9 cellular contexts compared by ENCODE assay signal in genomic region chr3:197811343-197811742, GRCh38. TPM values are rescaled to one million over a fixed set of nuclear protein-coding genes. Genes with fewer than 3 reads are reported as not detected.
A peak's percentile ranks its signal among the peaks of the same experiment; 100 is the strongest.
DNase-seq lines count a peak whose midpoint lies in the region; ATAC-seq and TF ChIP-seq lines count a peak whose summit lies in the region.
"Had no signal": no experiment of that assay in that cellular context is flagged by ENCODE, and none has a peak within 500 bp of the region (broad histone marks: within the 10 kb centered on the region; RNA-seq: fewer than 3 reads in every experiment).

No MANE protein-coding gene starts in this region.

- H2AFZ ChIP-seq in PC-3 (ENCODE audit: low read length) = no peak overlapping the region

- TF ChIP-seq CTCF in choroid plexus epithelial cell (conservative IDR thresholded peaks at IDR 0.05; ENCODE audit: low read depth, low read length) (no peak), left lung (IDR thresholded peaks at IDR 0.05) (no peak), transverse colon (IDR thresholded peaks at IDR 0.05) (no peak), PC-3 (conservative IDR thresholded peaks at IDR 0.05; ENCODE audit: low read depth, low read length) (no peak)

- H3K27ac ChIP-seq in left lung (no peak overlapping the region), transverse colon (peak overlapping the region; percentile 2 to 72 (median 20)), PC-3 (ENCODE audit: low read length) (no peak overlapping the region)

- H3K9me2 ChIP-seq in PC-3 (replicated peaks; ENCODE audit: low read length) = no peaks in the 10 kb centered on the region

- no peaks in the 10 kb centered on the region for H3K27me3 Mint-ChIP-seq in activated CD8-positive, alpha-beta memory T cell treated with anti-CD3 and anti-CD28 coated beads, Interleukin-2, amount 10 ng/mL, durations not matched to agents 7 days and 5 days
- H3K27me3 Mint-ChIP-seq: activated CD4-positive, alpha-beta memory T cell treated with anti-CD3 and anti-CD28 coated beads, Interleukin-2, amount 10 ng/mL, durations not matched to agents 7 days and 5 days; stimulated activated naive CD8-positive, alpha-beta T cell treated with anti-CD3 and anti-CD28 coated beads, Interleukin-15, amount 100 ng/mL, for 72 hours had no signal

- H3K4me3 ChIP-seq in choroid plexus epithelial cell (ENCODE audit: low read depth, low read length) = no peak overlapping the region
- H3K4me3 ChIP-seq in left lung = no peak overlapping the region
- H3K4me3 ChIP-seq in transverse colon = no peak overlapping the region
- H3K4me3 ChIP-seq in PC-3 (ENCODE audit: low read length) = no peak overlapping the region

- H3K9me3 Mint-ChIP-seq in activated CD8-positive, alpha-beta memory T cell treated with anti-CD3 and anti-CD28 coated beads, Interleukin-2, amount 10 ng/mL, durations not matched to agents 7 days and 5 days (ENCODE audit: low read depth) = no peaks in the 10 kb centered on the region
- H3K9me3 Mint-ChIP-seq: activated CD4-positive, alpha-beta memory T cell treated with anti-CD3 and anti-CD28 coated beads, Interleukin-2, amount 10 ng/mL, durations not matched to agents 7 days and 5 days; stimulated activated naive CD8-positive, alpha-beta T cell treated with anti-CD3 and anti-CD28 coated beads, Interleukin-15, amount 100 ng/mL, for 72 hours had no signal

- CTCF ChIA-PET in PC-3 (lab: Charles Lee) = interaction anchor here (0.7 kb wide), 1 partner anchor 212 kb away, joined by 4 read pairs; no protein-coding TSS in a partner anchor
- CTCF ChIA-PET in activated CD8-positive, alpha-beta memory T cell treated with anti-CD3 and anti-CD28 coated beads, Interleukin-2, amount 10 ng/mL, durations not matched to agents 7 days and 5 days (lab: Charles Lee) = no interaction called here

- no peaks in the 10 kb centered on the region for H4K20me1 ChIP-seq in PC-3 (ENCODE audit: low read length)

- no peaks in the 10 kb centered on the region for H3F3A ChIP-seq in PC-3 (ENCODE audit: low read length, unreplicated experiment)

- no peak for TF ChIP-seq POLR2A in transverse colon (IDR thresholded peaks at IDR 0.05)

- H3K79me2 ChIP-seq in PC-3 (ENCODE audit: low read length) = peaks cover 72% of the 10 kb centered on the region

- H3K27me3 ChIP-seq in left lung (no peaks in the 10 kb centered on the region), transverse colon (no peaks in the 10 kb centered on the region), PC-3 (ENCODE audit: low read length) (no peaks in the 10 kb centered on the region)

- H3K9me3 ChIP-seq in left lung (no peaks in the 10 kb centered on the region), transverse colon (no peaks in the 10 kb centered on the region), PC-3 (ENCODE audit: low read length) (no peaks in the 10 kb centered on the region)

- peaks cover 0 to 3% of the 10 kb centered on the region in 2 donors for H3K4me1 ChIP-seq in left lung
- peaks cover 4 to 30% (median 14%) of the 10 kb centered on the region in 4 donors for H3K4me1 ChIP-seq in transverse colon
- H3K4me1 ChIP-seq in PC-3 (ENCODE audit: insufficient read depth, low read length) = no peaks in the 10 kb centered on the region

- H3K4me3 Mint-ChIP-seq in activated CD8-positive, alpha-beta memory T cell treated with anti-CD3 and anti-CD28 coated beads, Interleukin-2, amount 10 ng/mL, durations not matched to agents 7 days and 5 days = no peak overlapping the region
- H3K4me3 Mint-ChIP-seq: activated CD4-positive, alpha-beta memory T cell treated with anti-CD3 and anti-CD28 coated beads, Interleukin-2, amount 10 ng/mL, durations not matched to agents 7 days and 5 days; stimulated activated naive CD8-positive, alpha-beta T cell treated with anti-CD3 and anti-CD28 coated beads, Interleukin-15, amount 100 ng/mL, for 72 hours had no signal

- ATAC-seq in left lung (peak; percentile 39), PC-3 (no peak), GM18520 (IDR thresholded peaks at IDR 0.05; ENCODE audit: unreplicated experiment) (no peak)
- no peak for ATAC-seq in activated CD8-positive, alpha-beta memory T cell treated with anti-CD3 and anti-CD28 coated beads, Interleukin-2, amount 10 ng/mL, durations not matched to agents 7 days and 5 days
- ATAC-seq: stimulated activated naive CD8-positive, alpha-beta T cell treated with anti-CD3 and anti-CD28 coated beads, Interleukin-15, amount 100 ng/mL, for 72 hours had no signal

- peaks cover 12% of the 10 kb centered on the region for H3K36me3 Mint-ChIP-seq in activated CD8-positive, alpha-beta memory T cell treated with anti-CD3 and anti-CD28 coated beads, Interleukin-2, amount 10 ng/mL, durations not matched to agents 7 days and 5 days

- H3K36me3 ChIP-seq in left lung = no peaks in the 10 kb centered on the region
- no peaks in the 10 kb centered on the region for H3K36me3 ChIP-seq in transverse colon
- no peaks in the 10 kb centered on the region for H3K36me3 ChIP-seq in PC-3 (ENCODE audit: low read depth, low read length)

- 70 to 96% methylated on average over 3 of the region's 3 CpGs for WGBS in transverse colon (ENCODE audit: low coverage in 1 of 2), 2 donors

- H3K27ac Mint-ChIP-seq in activated CD8-positive, alpha-beta memory T cell treated with anti-CD3 and anti-CD28 coated beads, Interleukin-2, amount 10 ng/mL, durations not matched to agents 7 days and 5 days = no peak overlapping the region
- H3K27ac Mint-ChIP-seq: activated CD4-positive, alpha-beta memory T cell treated with anti-CD3 and anti-CD28 coated beads, Interleukin-2, amount 10 ng/mL, durations not matched to agents 7 days and 5 days; stimulated activated naive CD8-positive, alpha-beta T cell treated with anti-CD3 and anti-CD28 coated beads, Interleukin-15, amount 100 ng/mL, for 72 hours had no signal

- H3K9ac ChIP-seq in PC-3 (ENCODE audit: low read length) = no peak overlapping the region

- no TSS peak for BruUV-seq in PC-3 (replicated peaks; lab: Mats Ljungman, UMichigan)

- no peak for TF ChIP-seq EP300 in transverse colon (IDR thresholded peaks at IDR 0.05; ENCODE audit: low read depth)

- DNase-seq in LHCN-M2 (ENCODE audit: low read depth) (peak; percentile 79), choroid plexus epithelial cell (ENCODE audit: low read depth) (peak; percentile 92), left lung (no peak), transverse colon (no peak), PC-3 (no peak)
- no peak for DNase-seq in activated CD8-positive, alpha-beta memory T cell treated with anti-CD3 and anti-CD28 coated beads, Interleukin-2, amount 10 ng/mL, durations not matched to agents 7 days and 5 days
- DNase-seq: activated CD4-positive, alpha-beta memory T cell treated with anti-CD3 and anti-CD28 coated beads, Interleukin-2, amount 10 ng/mL, durations not matched to agents 7 days and 5 days; stimulated activated naive CD8-positive, alpha-beta T cell treated with anti-CD3 and anti-CD28 coated beads, Interleukin-15, amount 100 ng/mL, for 72 hours had no signal

- intact Hi-C loops in left lung (cut with DNase I) = no loop called here
- intact Hi-C loops in transverse colon (cut with DNase I; ENCODE audit: low total_unique reads) = no loop called here
- intact Hi-C loops in PC-3 (cut with micrococcal nuclease) = no loop called here

- no peak overlapping the region for H3K4me2 ChIP-seq in PC-3 (ENCODE audit: low read length)

- POLR2A ChIA-PET in PC-3 (lab: Charles Lee; ENCODE audit: unreplicated experiment) = no interaction called here

- in situ Hi-C loops in transverse colon (cut with MboI; ENCODE audit: low pct_ligation_motif_present in 1 of 4, low pct_unique_long_range_greater_than_20kb in 1 of 4, low sequenced_read_pairs in 3 of 4) = no loop called here

- H3K4me1 Mint-ChIP-seq in activated CD8-positive, alpha-beta memory T cell treated with anti-CD3 and anti-CD28 coated beads, Interleukin-2, amount 10 ng/mL, durations not matched to agents 7 days and 5 days = peaks cover 22% of the 10 kb centered on the region

RNA-seq across cellular contexts. Expression of gene LRCH3, which starts 20.3 kb away (rescaled TPM):
- total RNA-seq in LHCN-M2 (2014; rRNA removed) (17.1 and 24.7 TPM in 2 replicates), left lung (10 to 100 TPM; 36.8 to 40.1 TPM), transverse colon (100 to 1,000 TPM in 1 of 4 donors, 10 to 100 TPM in 3; 36.0 to 122 (median 51.2) TPM), PC-3 (2014; rRNA removed) (43.1 and 146 TPM in 2 replicates)
- polyA plus RNA-seq in LHCN-M2 (2012) = 15.1 TPM
- 10 to 100 TPM; 62.2 to 62.6 TPM for total RNA-seq in activated CD8-positive, alpha-beta memory T cell treated with anti-CD3 and anti-CD28 coated beads, Interleukin-2, amount 10 ng/mL, durations not matched to agents 7 days and 5 days

Comparison
In these comparisons a context has a peak if more than half of its experiments do, and no peak if none do; other contexts are left out.
1. DNase-seq: peak in LHCN-M2 (single experiment) and choroid plexus epithelial cell (single experiment); none in left lung (0 of 2), transverse colon (single experiment), PC-3 (single experiment) and activated CD8-positive, alpha-beta memory T cell treated with anti-CD3 and anti-CD28 coated beads, Interleukin-2, amount 10 ng/mL, durations not matched to agents 7 days and 5 days (single experiment).
2. H3K27ac ChIP-seq: peak in transverse colon (4 of 4); none in left lung (0 of 2) and PC-3 (single experiment).